ENCODE assay signal across 9 cellular contexts in genomic region chr13:106507560-106508274, GRCh38. TPM values are rescaled to one million over a fixed set of nuclear protein-coding genes. Genes with fewer than 3 reads are reported as not detected.
DNase-seq lines count a peak whose midpoint lies in the region; ATAC-seq and TF ChIP-seq lines count a peak whose summit lies in the region.
"Had no signal": no experiment of that assay in that cellular context is flagged by ENCODE, and none has a peak within 500 bp of the region (broad histone marks: within the 10 kb centered on the region; RNA-seq: fewer than 3 reads in every experiment).

No MANE protein-coding gene starts in this region.

- H3K36me3 ChIP-seq in thoracic aorta (no peaks in the 10 kb centered on the region), transverse colon (peaks cover 0 to 5% (median 2%) of the 10 kb centered on the region in 4 donors)
- H3K36me3 ChIP-seq in naive thymus-derived CD4-positive, alpha-beta T cell (ENCODE audit: control insufficient read depth in 2 of 3, insufficient read depth in 3 of 3, low read length in 3 of 3), result no peaks in the 10 kb centered on the region

- TF ChIP-seq CTCF in AG09309 (IDR thresholded peaks at IDR 0.05; ENCODE audit: control insufficient read depth, insufficient read depth, low read depth, low read length, missing control alignments) (no peak), fibroblast of villous mesenchyme (IDR thresholded peaks at IDR 0.05; ENCODE audit: insufficient read depth, low read depth, low read length) (no peak), thoracic aorta (IDR thresholded peaks at IDR 0.05) (no peak), transverse colon (IDR thresholded peaks at IDR 0.05) (no peak)

- no peak for TF ChIP-seq POLR2A in transverse colon (IDR thresholded peaks at IDR 0.05)

- peak; percentile 93 for DNase-seq in AG09309 (ENCODE audit: low read depth)
- peak; percentile 77 to 94 for DNase-seq in NOMO-1 (lab: John Stamatoyannopoulos, UW; ENCODE audit: unreplicated experiment in 2 of 2)
- peak; percentile 96 for DNase-seq in fibroblast of villous mesenchyme (ENCODE audit: low read depth)
- no peak for DNase-seq in thoracic aorta (ENCODE audit: low spot score)
- no peak for DNase-seq in NCI-H1105 (lab: John Stamatoyannopoulos, UW)
- no peak for DNase-seq in transverse colon
- no peak for DNase-seq in naive thymus-derived CD4-positive, alpha-beta T cell

- peaks cover 0 to 2% (median 0%) of the 10 kb centered on the region in 7 donors for H3K4me1 Mint-ChIP-seq in naive thymus-derived CD4-positive, alpha-beta T cell
- H3K4me1 Mint-ChIP-seq: activated naive CD4-positive, alpha-beta T cell treated with anti-CD3 and anti-CD28 coated beads, Interleukin-2, amount 50 U/mL, for 24 hours had no signal

- ATAC-seq in GM21619 (IDR thresholded peaks at IDR 0.05; ENCODE audit: unreplicated experiment) (peak; percentile 83), thoracic aorta (ENCODE audit: insufficient number of reproducible peaks, low FRiP score, low read depth) (peak; percentile 72)
- ATAC-seq in naive thymus-derived CD4-positive, alpha-beta T cell, result no peak

- peak overlapping the region; percentile 67 for H3K27ac ChIP-seq in thoracic aorta
- H3K27ac ChIP-seq in transverse colon, result peak overlapping the region in 1 of 4 donors; percentile 8
- no peak overlapping the region for H3K27ac ChIP-seq in naive thymus-derived CD4-positive, alpha-beta T cell (ENCODE audit: low read depth, low read length)

- H3K9me3 ChIP-seq in thoracic aorta, result no peaks in the 10 kb centered on the region
- H3K9me3 ChIP-seq in transverse colon, result no peaks in the 10 kb centered on the region
- no peaks in the 10 kb centered on the region for H3K9me3 ChIP-seq in naive thymus-derived CD4-positive, alpha-beta T cell (ENCODE audit: control insufficient read depth in 2 of 3, low read length in 3 of 3)

- TF ChIP-seq EP300 in transverse colon (IDR thresholded peaks at IDR 0.05; ENCODE audit: low read depth), result no peak

- in situ Hi-C loops in transverse colon (cut with MboI; ENCODE audit: low pct_ligation_motif_present in 1 of 4, low pct_unique_long_range_greater_than_20kb in 1 of 4, low sequenced_read_pairs in 3 of 4), result loop anchor here in 2 of 4 donors (25.0 kb wide), 1 partner anchor 420 kb away; no protein-coding TSS in a partner anchor

- H3K27me3 Mint-ChIP-seq in naive thymus-derived CD4-positive, alpha-beta T cell, result peaks cover 6 to 21% (median 11%) of the 10 kb centered on the region in 5 donors

- POLR2A ChIA-PET in naive thymus-derived CD4-positive, alpha-beta T cell (lab: Charles Lee), result no interaction called here

- no peak overlapping the region for H3K4me3 Mint-ChIP-seq in naive thymus-derived CD4-positive, alpha-beta T cell
- H3K4me3 Mint-ChIP-seq: activated naive CD4-positive, alpha-beta T cell treated with anti-CD3 and anti-CD28 coated beads, Interleukin-2, amount 50 U/mL, for 24 hours had no signal

- peaks cover 0 to 2% (median 0%) of the 10 kb centered on the region in 11 donors for H3K9me3 Mint-ChIP-seq in naive thymus-derived CD4-positive, alpha-beta T cell
- H3K9me3 Mint-ChIP-seq: activated naive CD4-positive, alpha-beta T cell treated with anti-CD3 and anti-CD28 coated beads, Interleukin-2, amount 50 U/mL, for 24 hours had no signal

- H3K4me1 ChIP-seq in thoracic aorta (ENCODE audit: control insufficient read depth in 1 of 2, low read depth in 2 of 2) (peaks cover 4 to 62% of the 10 kb centered on the region in 2 donors), transverse colon (peaks cover 0 to 4% (median 0%) of the 10 kb centered on the region in 4 donors)
- H3K4me1 ChIP-seq in naive thymus-derived CD4-positive, alpha-beta T cell (ENCODE audit: control insufficient read depth in 2 of 2, insufficient read depth in 2 of 2, low read length in 2 of 2), result no peaks in the 10 kb centered on the region

- CTCF ChIA-PET in naive thymus-derived CD4-positive, alpha-beta T cell (lab: Charles Lee), result interaction anchor here (0.6 kb wide), 1 partner anchor 30 kb away, joined by 3 read pairs; no protein-coding TSS in a partner anchor

- intact Hi-C loops in transverse colon (cut with DNase I; ENCODE audit: low total_unique reads), result no loop called here
- intact Hi-C loops in naive thymus-derived CD4-positive, alpha-beta T cell (cut with micrococcal nuclease), result no loop called here

- H3K27me3 ChIP-seq in thoracic aorta (replicated peaks; ENCODE audit: insufficient read depth) (no peaks in the 10 kb centered on the region), transverse colon (no peaks in the 10 kb centered on the region)
- no peaks in the 10 kb centered on the region for H3K27me3 ChIP-seq in naive thymus-derived CD4-positive, alpha-beta T cell (ENCODE audit: control insufficient read depth in 2 of 2, insufficient read depth in 2 of 2, low read length in 2 of 2)

- H3K27ac Mint-ChIP-seq in naive thymus-derived CD4-positive, alpha-beta T cell, result no peak overlapping the region
- H3K27ac Mint-ChIP-seq: activated naive CD4-positive, alpha-beta T cell treated with anti-CD3 and anti-CD28 coated beads, Interleukin-2, amount 50 U/mL, for 24 hours had no signal

- H3K4me3 ChIP-seq in AG09309 (ENCODE audit: control insufficient read depth, low read depth, low read length) (peak overlapping the region; percentile 14), fibroblast of villous mesenchyme (ENCODE audit: low read depth, low read length) (peak overlapping the region; percentile 42), thoracic aorta (peak overlapping the region; percentile 55), transverse colon (no peak overlapping the region)
- no peak overlapping the region for H3K4me3 ChIP-seq in naive thymus-derived CD4-positive, alpha-beta T cell (ENCODE audit: low read length)

- H3K36me3 Mint-ChIP-seq in naive thymus-derived CD4-positive, alpha-beta T cell, result no peaks in the 10 kb centered on the region
- H3K36me3 Mint-ChIP-seq: activated naive CD4-positive, alpha-beta T cell treated with anti-CD3 and anti-CD28 coated beads, Interleukin-2, amount 50 U/mL, for 24 hours had no signal

- WGBS in transverse colon (ENCODE audit: low coverage in 1 of 2), 2 donors, result 64 to 70% methylated on average over 10 to 11 of the region's 11 CpGs

RNA-seq across cellular contexts. Expression of gene EFNB2, which starts 27.7 kb away (rescaled TPM):
- 7.4 and 10.8 TPM in 2 replicates for total RNA-seq in fibroblast of villous mesenchyme
- total RNA-seq in thoracic aorta, result 10 to 100 TPM; 27.2 to 45.2 TPM
- total RNA-seq in transverse colon, result 10 to 100 TPM; 46.8 to 84.2 (median 77.6) TPM
- under 1 TPM in 4 of 5 experiments, not detected in 1; 0.07 to 0.22 (median 0.13) TPM for total RNA-seq in naive thymus-derived CD4-positive, alpha-beta T cell
- polyA plus RNA-seq in naive thymus-derived CD4-positive, alpha-beta T cell, result under 1 TPM in 1 of 2 donors, not detected in 1; 0.08 TPM

Comparison
In these comparisons a context has a peak if more than half of its experiments do, and no peak if none do; other contexts are left out.
1. DNase-seq: peak in AG09309 (single experiment), NOMO-1 (2 of 2) and fibroblast of villous mesenchyme (single experiment); none in thoracic aorta (single experiment), NCI-H1105 (single experiment), transverse colon (single experiment) and naive thymus-derived CD4-positive, alpha-beta T cell (0 of 9).
2. H3K4me3 ChIP-seq: peak in AG09309 (single experiment), fibroblast of villous mesenchyme (single experiment) and thoracic aorta (single experiment); none in transverse colon (0 of 4) and naive thymus-derived CD4-positive, alpha-beta T cell (single experiment).